ENCODE assay signal across 10 cellular contexts in the genomic region with DNA sequence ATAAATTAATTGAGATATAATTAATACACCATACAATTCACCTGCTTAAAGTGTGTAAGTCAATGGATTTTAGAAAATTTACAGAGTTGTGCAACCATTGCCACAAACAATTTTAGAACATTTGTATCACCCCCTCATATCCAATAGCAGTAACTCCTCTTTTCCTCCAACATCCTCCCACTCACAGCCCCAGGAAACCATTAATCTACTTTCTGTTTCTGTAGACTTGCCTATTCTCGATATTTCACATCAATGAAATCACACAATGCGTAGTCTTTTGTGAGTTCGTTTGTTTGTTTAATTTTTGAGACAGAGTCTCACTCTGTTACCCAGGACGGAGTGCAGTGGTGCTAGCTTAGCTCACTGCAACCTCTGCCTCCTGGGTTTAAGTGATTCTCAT. TPM values are rescaled to one million over a fixed set of nuclear protein-coding genes. Genes with fewer than 3 reads are reported as not detected.
DNase-seq lines count a peak whose midpoint lies in the region; ATAC-seq, FAIRE-seq and TF ChIP-seq lines count a peak whose summit lies in the region.
"Had no signal": no experiment of that assay in that cellular context is flagged by ENCODE, and none has a peak within 500 bp of the region (broad histone marks: within the 10 kb centered on the region; RNA-seq: fewer than 3 reads in every experiment).

No MANE protein-coding gene starts in this region.

- no peaks in the 10 kb centered on the region for H3K9me3 ChIP-seq in mammary epithelial cell (replicated peaks; ENCODE audit: insufficient read depth, low read length)
- H3K9me3 ChIP-seq in BE2C, result no peaks in the 10 kb centered on the region
- H3K9me3 ChIP-seq in Peyer's patch, result no peaks in the 10 kb centered on the region

- ATAC-seq in GM19455 (IDR thresholded peaks at IDR 0.05; ENCODE audit: unreplicated experiment), result peak; percentile 61
- ATAC-seq: naive thymus-derived CD4-positive, alpha-beta T cell had no signal

- BruUV-seq in mammary epithelial cell (replicated peaks; lab: Mats Ljungman, UMichigan), result no TSS peak

- H3K36me3 ChIP-seq in mammary epithelial cell (ENCODE audit: insufficient read depth, low read length), result peaks cover 2% of the 10 kb centered on the region
- H3K36me3 ChIP-seq in BE2C, result no peaks in the 10 kb centered on the region
- H3K36me3 ChIP-seq in Peyer's patch, result no peaks in the 10 kb centered on the region

- TF ChIP-seq CTCF in mammary epithelial cell (conservative IDR thresholded peaks at IDR 0.05 in 1 of 2, IDR thresholded peaks at IDR 0.05 in 1 of 2; ENCODE audit: extremely low read depth in 1 of 2, insufficient read depth in 1 of 2, low read depth in 1 of 2, low read length in 2 of 2) (no peak), BE2C (IDR thresholded peaks at IDR 0.05; ENCODE audit: low read depth, low read length) (no peak), Peyer's patch (IDR thresholded peaks at IDR 0.05) (no peak)

- WGBS in mammary epithelial cell (ENCODE audit: low coverage, missing lambda C conversion rate), result 9% methylated on average over 4 of the region's 4 CpGs

- TF ChIP-seq POLR2A in Peyer's patch (IDR thresholded peaks at IDR 0.05), result no peak

- CTCF ChIA-PET in mammary epithelial cell (lab: Charles Lee; ENCODE audit: low non-redundant PET), result no interaction called here

- H3K4me1 ChIP-seq in mammary epithelial cell (ENCODE audit: insufficient read depth, low read length) (peaks cover 48% of the 10 kb centered on the region), BE2C (no peaks in the 10 kb centered on the region; the same call in 1 of the 2 replicates), Peyer's patch (no peaks in the 10 kb centered on the region)

- peak overlapping the region; percentile 58 for H3K4me2 ChIP-seq in mammary epithelial cell (ENCODE audit: insufficient read depth, low read depth, low read length)

- DNase-seq in Daoy (ENCODE audit: low read depth), result peak; percentile 21
- DNase-seq in M059J (ENCODE audit: low read depth), result peak; percentile 68
- peak; percentile 85 for DNase-seq in mammary epithelial cell
- DNase-seq in frontal cortex (ENCODE audit: low spot score in 2 of 2), result no peak
- no peak for DNase-seq in NAMALWA (ENCODE audit: low spot score)
- no peak for DNase-seq in BE2C
- DNase-seq in Peyer's patch, result no peak
- DNase-seq: cortex of kidney; naive thymus-derived CD4-positive, alpha-beta T cell had no signal

- no peaks in the 10 kb centered on the region for H3K79me2 ChIP-seq in mammary epithelial cell (ENCODE audit: insufficient read depth, low read length)

- intact Hi-C loops in mammary epithelial cell (cut with micrococcal nuclease), result no loop called here

- no peak for FAIRE-seq in frontal cortex (lab: Jason Lieb, UNC)

- dilution Hi-C loops in mammary epithelial cell (cut with HindIII; ENCODE audit: low sequenced_read_pairs), result no loop called here

- in situ Hi-C loops in mammary epithelial cell (cut with MboI; ENCODE audit: low sequenced_read_pairs in 2 of 2), result loop anchor here (5.0 to 10.0 kb wide), 3 partner anchors 69 to 216 kb away; no protein-coding TSS in a partner anchor

- peak overlapping the region; percentile 84 for H2AFZ ChIP-seq in mammary epithelial cell (ENCODE audit: low read depth, low read length)

- H3K4me3 ChIP-seq in mammary epithelial cell (replicated peaks in 1 of 3; ENCODE audit: insufficient read depth in 1 of 3, low read depth in 2 of 3, low read length in 3 of 3), result no peak overlapping the region
- H3K4me3 ChIP-seq in BE2C (ENCODE audit: low read depth, low read length), result no peak overlapping the region
- H3K4me3 ChIP-seq in Peyer's patch, result no peak overlapping the region

- no peaks in the 10 kb centered on the region for H4K20me1 ChIP-seq in mammary epithelial cell (ENCODE audit: insufficient read depth, low read length)

- no peaks in the 10 kb centered on the region for H3K27me3 ChIP-seq in mammary epithelial cell (ENCODE audit: insufficient read depth, low read length)
- no peaks in the 10 kb centered on the region for H3K27me3 ChIP-seq in BE2C
- no peaks in the 10 kb centered on the region for H3K27me3 ChIP-seq in Peyer's patch

- no peak overlapping the region for H3K9ac ChIP-seq in mammary epithelial cell (ENCODE audit: insufficient read depth, low read length)

- H3K27ac ChIP-seq in mammary epithelial cell (ENCODE audit: insufficient read depth, low read depth, low read length) (peak overlapping the region; percentile 61), Peyer's patch (no peak overlapping the region)

RNA-seq across cellular contexts. Expression of a gene that starts 13.7 kb away (rescaled TPM):
- total RNA-seq in Daoy (2014; rRNA removed; shearing (Covaris generic)), result 29.2 and 36.6 TPM in 2 replicates
- total RNA-seq in M059J (2014; rRNA removed; shearing (Covaris generic)), result 63.5 and 95.5 TPM in 2 replicates
- total RNA-seq in mammary epithelial cell (10 to 100 TPM; 79.4 to 88.7 TPM), frontal cortex (72.6 TPM), Peyer's patch (10 to 100 TPM; 49.5 to 91.6 (median 79.0) TPM)
- polyA plus RNA-seq in mammary epithelial cell, result 18.6 TPM
- 31.3 TPM for polyA minus RNA-seq in mammary epithelial cell
- polyA plus RNA-seq in BE2C (2012; ENCODE audit: insufficient read depth, insufficient read length, low read depth), result 10.2 TPM

RNA-seq across cellular contexts. Expression of a gene that starts 20.5 kb away (rescaled TPM):
- total RNA-seq in Daoy (2014; rRNA removed; shearing (Covaris generic)), result 1.8 and 2.9 TPM in 2 replicates
- 30.8 and 34.5 TPM in 2 replicates for total RNA-seq in M059J (2014; rRNA removed; shearing (Covaris generic))
- 1 to 10 TPM; 1.8 to 3.0 TPM for total RNA-seq in mammary epithelial cell
- 2.2 TPM for polyA plus RNA-seq in mammary epithelial cell
- 2.3 TPM for polyA minus RNA-seq in mammary epithelial cell
- not detected for total RNA-seq in frontal cortex
- not detected for polyA plus RNA-seq in BE2C (2012; ENCODE audit: insufficient read depth, insufficient read length, low read depth)
- under 1 TPM in 1 of 4 donors, not detected in 3; 0.13 TPM for total RNA-seq in Peyer's patch
- total RNA-seq: naive thymus-derived CD4-positive, alpha-beta T cell had no signal
- polyA plus RNA-seq: naive thymus-derived CD4-positive, alpha-beta T cell had no signal

Comparison
In these comparisons a context has a peak if more than half of its experiments do, and no peak if none do; other contexts are left out.
1. DNase-seq: peak in Daoy (single experiment), M059J (single experiment) and mammary epithelial cell (single experiment); none in frontal cortex (0 of 2), NAMALWA (single experiment), BE2C (single experiment) and Peyer's patch (0 of 3).